In the genomic region with DNA sequence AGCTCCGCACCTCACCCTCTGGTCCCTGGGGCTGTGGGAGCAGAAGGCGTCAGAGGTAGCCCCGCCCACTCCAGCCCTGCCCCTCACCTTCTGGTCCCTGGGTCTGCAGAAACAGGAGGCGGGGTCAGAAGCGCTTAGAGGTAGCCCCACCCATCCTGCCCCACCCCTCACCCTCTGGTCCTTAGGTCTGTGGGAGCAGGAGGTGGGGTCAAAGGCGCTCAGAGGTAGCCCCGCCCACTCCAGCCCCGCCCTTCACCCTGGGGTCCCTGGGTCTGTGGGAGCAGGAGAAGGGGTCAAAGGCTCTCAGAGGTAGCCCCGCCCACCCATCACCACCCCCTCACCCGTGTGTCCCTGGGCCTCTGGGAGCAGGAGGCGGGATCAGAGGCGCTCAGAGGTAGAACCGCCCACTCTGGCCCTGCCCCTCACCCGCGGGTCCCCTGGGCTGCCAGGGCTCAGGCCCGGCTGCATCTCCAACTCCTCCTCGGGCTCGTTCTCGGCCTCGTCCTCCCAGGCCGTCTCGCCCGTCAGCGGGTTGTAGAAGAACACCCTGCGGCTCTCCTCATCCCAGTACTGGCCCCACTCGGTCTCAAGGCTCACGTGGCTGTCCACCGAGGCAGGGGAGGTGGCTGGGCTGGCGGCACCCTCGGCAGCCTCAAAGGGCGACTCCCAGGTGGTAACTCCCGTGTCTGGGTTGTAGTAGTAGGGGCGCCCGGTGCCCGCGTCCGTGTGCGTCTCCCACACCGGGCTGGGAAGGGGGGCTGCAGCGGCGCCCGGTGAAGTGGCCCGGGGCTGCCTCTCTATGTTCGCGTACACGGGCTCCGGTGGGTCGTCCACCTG, we compare ENCODE assay signal across 11 cellular contexts. TPM values are rescaled to one million over a fixed set of nuclear protein-coding genes. Genes with fewer than 3 reads are reported as not detected.
DNase-seq lines count a peak whose midpoint lies in the region; ATAC-seq and TF ChIP-seq lines count a peak whose summit lies in the region.
"Had no signal": no experiment of that assay in that cellular context is flagged by ENCODE, and none has a peak within 500 bp of the region (broad histone marks: within the 10 kb centered on the region; RNA-seq: fewer than 3 reads in every experiment).

No MANE protein-coding gene starts in this region.

- H3K9me3 Mint-ChIP-seq in mesothelial cell of epicardium: no peaks in the 10 kb centered on the region

- intact Hi-C loops in dorsolateral prefrontal cortex (cut with DNase I): no loop called here

- H3K9me3 ChIP-seq in duodenal mucosa (ENCODE audit: control insufficient read depth in 1 of 2, low read length in 2 of 2): no peaks in the 10 kb centered on the region

- H3K36me3 Mint-ChIP-seq in mesothelial cell of epicardium: no peaks in the 10 kb centered on the region

- peaks cover 19 to 48% of the 10 kb centered on the region in 2 donors for H3K36me3 ChIP-seq in duodenal mucosa (ENCODE audit: control insufficient read depth in 1 of 2, insufficient read depth in 2 of 2, low read length in 2 of 2)

- H3K27me3 ChIP-seq in duodenal mucosa (ENCODE audit: control insufficient read depth in 1 of 2, insufficient read depth in 2 of 2, low read length in 2 of 2) (no peaks in the 10 kb centered on the region), dorsolateral prefrontal cortex (no peaks in the 10 kb centered on the region)

- no peaks in the 10 kb centered on the region for H3K27me3 Mint-ChIP-seq in mesothelial cell of epicardium (ENCODE audit: low read depth)

- H3K9ac ChIP-seq in duodenal mucosa (ENCODE audit: low read depth in 1 of 2, low read length in 2 of 2): peak overlapping the region; percentile 39 to 81

- ATAC-seq in HG03196 (IDR thresholded peaks at IDR 0.05; ENCODE audit: unreplicated experiment): no peak

- H3K27ac ChIP-seq in duodenal mucosa (ENCODE audit: low read depth, low read length) (peak overlapping the region; percentile 78), dorsolateral prefrontal cortex (peak overlapping the region in 1 of 59 donors; percentile 16)

- no peak overlapping the region for H3K27ac Mint-ChIP-seq in mesothelial cell of epicardium

- H3K4me1 Mint-ChIP-seq in mesothelial cell of epicardium: peaks cover 19% of the 10 kb centered on the region

- H3K4me3 Mint-ChIP-seq in mesothelial cell of epicardium: peak overlapping the region; percentile 43

- TF ChIP-seq CTCF in mesothelial cell of epicardium (IDR thresholded peaks at IDR 0.05; ENCODE audit: unreplicated experiment): no peak
- TF ChIP-seq CTCF in dorsolateral prefrontal cortex (IDR thresholded peaks at IDR 0.05 in 54 of 56, conservative IDR thresholded peaks at IDR 0.05 in 2 of 56; ENCODE audit: low read depth in 1 of 56, partially characterized antibody in 56 of 56): no peak

- H3K4me3 ChIP-seq in duodenal mucosa (ENCODE audit: low read depth in 1 of 2, low read length in 2 of 2) (peak overlapping the region; percentile 46 to 48), dorsolateral prefrontal cortex (peak overlapping the region in 19 of 59 donors; percentile 1 to 57 (median 22))

- peaks cover 48 to 58% of the 10 kb centered on the region in 2 donors for H3K4me1 ChIP-seq in duodenal mucosa (ENCODE audit: control insufficient read depth in 1 of 2, insufficient read depth in 2 of 2, low read length in 2 of 2)

- DNase-seq in AG08395 (ENCODE audit: low spot score) (peak; percentile 30), HT-29 (ENCODE audit: low spot score) (peak; percentile 42), mesothelial cell of epicardium (ENCODE audit: low spot score in 2 of 2, unreplicated experiment in 2 of 2) (no peak), foreskin melanocyte (no peak), dorsolateral prefrontal cortex (no peak), cerebellum (ENCODE audit: low spot score) (no peak)
- DNase-seq: central memory CD4-positive, alpha-beta T cell; DMS79 treated with DMSO at 0.1 percent for 48 hours; NCI-H524 treated with DMSO at 0.1 percent for 48 hours had no signal

RNA-seq across cellular contexts. Expression of gene ARHGAP27, which starts 27.2 kb away (rescaled TPM):
- 171 and 180 TPM in 2 replicates for total RNA-seq in HT-29 (2014; rRNA removed; shearing (Covaris generic))
- total RNA-seq in mesothelial cell of epicardium (14.5 to 16.8 TPM (median 14.8 TPM) in 3 replicates), dorsolateral prefrontal cortex (10 to 100 TPM in 119 of 120 experiments, 1 to 10 TPM in 1; 9.6 to 37.2 (median 18.9) TPM), cerebellum (4.9 TPM)

Comparison
In these comparisons a context has a peak if more than half of its experiments do, and no peak if none do; other contexts are left out.
1. DNase-seq: peak in AG08395 (single experiment) and HT-29 (single experiment); none in mesothelial cell of epicardium (0 of 2), foreskin melanocyte (single experiment), dorsolateral prefrontal cortex (0 of 10) and cerebellum (single experiment).